30 cellular contexts compared by ENCODE assay signal in the genomic region with DNA sequence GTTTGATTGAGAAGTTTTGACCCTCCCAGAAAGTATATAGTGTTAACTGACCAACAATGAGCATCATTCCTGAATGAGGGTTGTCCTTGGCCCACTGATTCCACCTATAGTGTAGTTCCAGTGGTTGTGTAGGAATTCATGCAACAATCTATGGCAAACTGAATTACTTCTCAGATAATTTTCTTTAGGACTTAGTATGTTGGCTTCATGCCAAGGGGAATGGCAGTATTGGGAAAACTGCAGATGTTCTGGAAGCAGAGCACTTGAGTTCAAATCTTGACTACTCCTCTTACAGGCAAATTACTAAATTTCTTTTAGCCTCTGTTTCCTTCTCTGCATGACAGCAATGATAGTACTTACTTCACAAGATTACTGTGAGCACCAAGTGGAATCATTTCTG.
"Had no signal": no experiment of that assay in that cellular context is flagged by ENCODE, and none has a peak within 500 bp of the region (broad histone marks: within the 10 kb centered on the region; RNA-seq: fewer than 3 reads in every experiment).

No MANE protein-coding gene starts in this region.

- H3K4me3 ChIP-seq: adrenal gland, body of pancreas, breast epithelium had no signal

- H3K36me3 ChIP-seq: adrenal gland, brain microvascular endothelial cell, breast epithelium had no signal

- H3K9me3 ChIP-seq: adrenal gland, body of pancreas, breast epithelium had no signal

- H3K4me1 ChIP-seq: breast epithelium had no signal

- ATAC-seq: activated CD8-positive, alpha-beta T cell treated with anti-CD3 and anti-CD28 coated beads for 36 hours; activated naive CD8-positive, alpha-beta T cell treated with anti-CD3 and anti-CD28 coated beads, Interleukin-2, amount 50 U/mL, for 24 hours; body of pancreas had no signal

- H3K27ac ChIP-seq: adrenal gland, body of pancreas, brain microvascular endothelial cell, breast epithelium, VCaP had no signal

- DNase-seq: activated B cell treated with CpG ODN at 0.5 μM for 24 hours; activated CD4-positive, alpha-beta memory T cell treated with anti-CD3 and anti-CD28 coated beads for 36 hours; activated CD4-positive, alpha-beta T cell treated with anti-CD3 and anti-CD28 coated beads for 4 hours; activated CD4-positive, alpha-beta T cell treated with anti-CD3 and anti-CD28 coated beads, Interleukin-2, amount 10 ng/mL, durations not matched to agents 24 days and 14 days; activated CD4-positive, alpha-beta T cell treated with anti-CD3 and anti-CD28 coated beads, Interleukin-2, amount 50 U/mL, for 1 hour; activated CD4-positive, alpha-beta T cell treated with anti-CD3 and anti-CD28 coated beads, Interleukin-2, amount 50 U/mL, for 4 hours; activated CD4-positive, CD25-positive, alpha-beta regulatory T cell treated with anti-CD3 and anti-CD28 coated beads, Interleukin-2, amount 50 U/mL, for 72 hours; activated CD8-positive, alpha-beta memory T cell treated with anti-CD3 and anti-CD28 coated beads, Interleukin-2, amount 50 U/mL, for 48 hours; activated CD8-positive, alpha-beta T cell treated with anti-CD3 and anti-CD28 coated beads for 36 hours; activated effector memory CD4-positive, alpha-beta T cell treated with Interleukin-2 at 50 U/mL for 16 hours; activated gamma-delta T cell; activated naive CD4-positive, alpha-beta T cell treated with anti-CD3 and anti-CD28 coated beads, Interleukin-2, amount 10 ng/mL, durations not matched to agents 7 days and 5 days; activated naive CD4-positive, alpha-beta T cell treated with Interleukin-2 at 50 U/mL for 16 hours; activated naive CD8-positive, alpha-beta T cell treated with anti-CD3 and anti-CD28 coated beads, Interleukin-2, amount 10 ng/mL, durations not matched to agents 7 days and 5 days; activated naive CD8-positive, alpha-beta T cell treated with anti-CD3 and anti-CD28 coated beads, Interleukin-2, amount 50 U/mL, for 24 hours; activated T-cell treated with anti-CD3 and anti-CD28 coated beads, Interleukin-2, amount 50 U/mL, for 24 hours; activated T-cell treated with anti-CD3 and anti-CD28 coated beads, Interleukin-2, amount 50 U/mL, for 48 hours; adrenal gland; amniotic stem cell; aorta; body of pancreas; brain microvascular endothelial cell; central memory CD4-positive, alpha-beta T cell; T-helper 2 cell; T-helper 9 cell had no signal

- FAIRE-seq: astrocyte, colon, TTC549 had no signal

- H3K27me3 ChIP-seq: adrenal gland, body of pancreas, brain microvascular endothelial cell, breast epithelium had no signal
